ENCODE assay signal across 25 cellular contexts in genomic region chr19:18933297-18933696, GRCh38. TPM values are rescaled to one million over a fixed set of nuclear protein-coding genes. Genes with fewer than 3 reads are reported as not detected.
DNase-seq lines count a peak whose midpoint lies in the region; ATAC-seq and TF ChIP-seq lines count a peak whose summit lies in the region.
"Had no signal": no experiment of that assay in that cellular context is flagged by ENCODE, and none has a peak within 500 bp of the region (broad histone marks: within the 10 kb centered on the region; RNA-seq: fewer than 3 reads in every experiment).

No MANE protein-coding gene starts in this region.

- no peak for DNase-seq in natural killer cell treated with Interleukin-12 subunit alpha and Interleukin-12 subunit beta and Interleukin-15 and Interleukin-18, amount 100 ng/mL, for 72 hours (ENCODE audit: low spot score)
- DNase-seq in natural killer cell (no peak), T-helper 17 cell (no peak), naive B cell (no peak), occipital lobe (lab: John Stamatoyannopoulos, UW) (no peak), OCI-M2 (lab: John Stamatoyannopoulos, UW; ENCODE audit: unreplicated experiment) (no peak), D341Med (ENCODE audit: low spot score) (no peak), SK-N-SH (no peak)
- DNase-seq: activated CD4-positive, alpha-beta T cell treated with anti-CD3 and anti-CD28 coated beads, Interleukin-2, amount 10 ng/mL, durations not matched to agents 7 days and 5 days; activated T-cell treated with anti-CD3 and anti-CD28 coated beads, Interleukin-2, amount 50 U/mL, for 24 hours; DMS53; effector CD8-positive, alpha-beta T cell; hypothalamus; IMR-90; left lung; NCI-H2107; psoas muscle; sigmoid colon; stimulated activated CD4-positive, alpha-beta T cell treated with anti-CD3 and anti-CD28 coated beads, Interleukin-12 subunit alpha, Interleukin-12 subunit beta, amount 100 ng/mL, for 4 hours; stimulated activated CD4-positive, alpha-beta T cell treated with anti-CD3 and anti-CD28 coated beads, Interleukin-2, amount 100 ng/mL, for 48 hours; stomach; uterus; WERI-Rb-1 had no signal

- H4K20me1 ChIP-seq in SK-N-SH (ENCODE audit: insufficient read depth) = peaks cover 12% of the 10 kb centered on the region; the same call in 1 of the 2 replicates

- H3K4me2 ChIP-seq in SK-N-SH = no peak overlapping the region

- peaks cover 0 to 3% of the 10 kb centered on the region in 2 donors for H3K4me1 Mint-ChIP-seq in natural killer cell treated with Interleukin-12 subunit alpha and Interleukin-12 subunit beta and Interleukin-15 and Interleukin-18, amount 100 ng/mL, for 72 hours (ENCODE audit: low read depth in 2 of 2)
- H3K4me1 Mint-ChIP-seq in natural killer cell = peaks cover 0 to 5% of the 10 kb centered on the region in 2 donors
- peaks cover 4% of the 10 kb centered on the region for H3K4me1 Mint-ChIP-seq in T-helper 17 cell
- H3K4me1 Mint-ChIP-seq in naive B cell = peaks cover 8 to 15% (median 10%) of the 10 kb centered on the region in 3 donors

- no peak overlapping the region for H3K4me3 ChIP-seq in SK-N-SH (ENCODE audit: low read depth in 2 of 2, low read length in 1 of 2)
- H3K4me3 ChIP-seq: HAP-1, psoas muscle, uterus had no signal

- no peak overlapping the region for H3K27ac Mint-ChIP-seq in natural killer cell treated with Interleukin-12 subunit alpha and Interleukin-12 subunit beta and Interleukin-15 and Interleukin-18, amount 100 ng/mL, for 72 hours
- H3K27ac Mint-ChIP-seq in natural killer cell = no peak overlapping the region
- H3K27ac Mint-ChIP-seq in T-helper 17 cell = no peak overlapping the region
- peak overlapping the region in 2 of 6 donors; percentile 47 to 79 for H3K27ac Mint-ChIP-seq in naive B cell
- H3K27ac Mint-ChIP-seq: activated CD4-positive, alpha-beta T cell treated with anti-CD3 and anti-CD28 coated beads, Interleukin-2, amount 10 ng/mL, durations not matched to agents 7 days and 5 days; activated T-cell treated with anti-CD3 and anti-CD28 coated beads, Interleukin-2, amount 50 U/mL, for 24 hours; memory B cell had no signal

- intact Hi-C loops in natural killer cell (cut with micrococcal nuclease) = no loop called here

- no peaks in the 10 kb centered on the region for H3K9me3 ChIP-seq in T-helper 17 cell (ENCODE audit: control insufficient read depth, low read length, poor library complexity, severe bottlenecking)
- H3K9me3 ChIP-seq in SK-N-SH = no peaks in the 10 kb centered on the region
- H3K9me3 ChIP-seq: HAP-1, left lung, psoas muscle, sigmoid colon, stomach, uterus had no signal

- ATAC-seq in natural killer cell treated with Interleukin-12 subunit alpha and Interleukin-12 subunit beta and Interleukin-15 and Interleukin-18, amount 100 ng/mL, for 72 hours = no peak
- no peak for ATAC-seq in natural killer cell
- ATAC-seq in T-helper 17 cell = no peak
- no peak for ATAC-seq in naive B cell (ENCODE audit: low read depth in 2 of 2)

- H3K9me2 ChIP-seq in SK-N-SH = no peaks in the 10 kb centered on the region

- H3K27me3 Mint-ChIP-seq in natural killer cell treated with Interleukin-12 subunit alpha and Interleukin-12 subunit beta and Interleukin-15 and Interleukin-18, amount 100 ng/mL, for 72 hours = peaks cover 0 to 6% of the 10 kb centered on the region in 2 donors
- H3K27me3 Mint-ChIP-seq in natural killer cell (ENCODE audit: low read depth in 2 of 2) (peaks cover 7 to 12% of the 10 kb centered on the region in 2 donors), T-helper 17 cell (peaks cover 9% of the 10 kb centered on the region), naive B cell (peaks cover 9 to 41% (median 10%) of the 10 kb centered on the region in 3 donors)

- no peak for TF ChIP-seq RAD21 in SK-N-SH (IDR thresholded peaks at IDR 0.05; ENCODE audit: low read length)

- no peaks in the 10 kb centered on the region for H3K27me3 ChIP-seq in SK-N-SH (ENCODE audit: insufficient read depth)
- H3K27me3 ChIP-seq: left lung, sigmoid colon, stomach, uterus had no signal

- H3K9ac ChIP-seq in SK-N-SH = no peak overlapping the region

- TF ChIP-seq CTCF in natural killer cell (IDR thresholded peaks at IDR 0.05) = no peak
- TF ChIP-seq CTCF in SK-N-SH (IDR thresholded peaks at IDR 0.05) = no peak

- TF ChIP-seq EP300 in SK-N-SH (IDR thresholded peaks at IDR 0.05; ENCODE audit: borderline replicate concordance in 1 of 2, low read depth in 1 of 2, low read length in 1 of 2) = no peak

- H2AFZ ChIP-seq in SK-N-SH (ENCODE audit: low read depth) = no peak overlapping the region

- peak overlapping the region; percentile 39 for H3K4me3 Mint-ChIP-seq in natural killer cell treated with Interleukin-12 subunit alpha and Interleukin-12 subunit beta and Interleukin-15 and Interleukin-18, amount 100 ng/mL, for 72 hours
- H3K4me3 Mint-ChIP-seq in natural killer cell = no peak overlapping the region
- peak overlapping the region; percentile 83 for H3K4me3 Mint-ChIP-seq in T-helper 17 cell
- peak overlapping the region in 5 of 8 donors; percentile 21 to 80 (median 70) for H3K4me3 Mint-ChIP-seq in naive B cell
- H3K4me3 Mint-ChIP-seq: activated CD4-positive, alpha-beta T cell treated with anti-CD3 and anti-CD28 coated beads, Interleukin-2, amount 10 ng/mL, durations not matched to agents 7 days and 5 days had no signal

- H3K36me3 Mint-ChIP-seq in natural killer cell treated with Interleukin-12 subunit alpha and Interleukin-12 subunit beta and Interleukin-15 and Interleukin-18, amount 100 ng/mL, for 72 hours = no peaks in the 10 kb centered on the region
- H3K36me3 Mint-ChIP-seq in natural killer cell = no peaks in the 10 kb centered on the region
- no peaks in the 10 kb centered on the region for H3K36me3 Mint-ChIP-seq in T-helper 17 cell (ENCODE audit: low read depth)
- no peaks in the 10 kb centered on the region for H3K36me3 Mint-ChIP-seq in naive B cell

- H3K36me3 ChIP-seq in SK-N-SH (replicated peaks in 1 of 2; ENCODE audit: control insufficient read depth in 1 of 2, insufficient read depth in 2 of 2, low read length in 1 of 2) = peaks cover 16 to 53% of the 10 kb centered on the region in 2 experiments
- H3K36me3 ChIP-seq: uterus had no signal

- H3K27ac ChIP-seq in SK-N-SH (ENCODE audit: low read depth in 2 of 2, low read length in 1 of 2) = no peak overlapping the region
- H3K27ac ChIP-seq: left lung, psoas muscle, sigmoid colon, stomach, uterus, WERI-Rb-1 had no signal

- CTCF ChIA-PET in SK-N-SH (lab: Yijun Ruan, JAX) = interaction anchor here (1.0 to 2.6 kb wide), 4 partner anchors 9 to 54 kb away, joined by 3 to 9 read pairs (median 5); partner anchors contain the start of genes CERS1, COPE and DDX49

- 98% methylated on average over 12 of the region's 13 CpGs for WGBS in SK-N-SH (ENCODE audit: low lambda C conversion rate)

- peaks cover 0 to 9% of the 10 kb centered on the region in 2 experiments; a peak in 1 of 4 replicates for H3K4me1 ChIP-seq in SK-N-SH (ENCODE audit: control insufficient read depth in 1 of 2, insufficient read depth in 2 of 2, low read depth in 1 of 2, low read length in 1 of 2)
- H3K4me1 ChIP-seq: HAP-1, psoas muscle, uterus had no signal

- H3K79me2 ChIP-seq in SK-N-SH (ENCODE audit: insufficient read depth) = peaks cover 21% of the 10 kb centered on the region

- POLR2A ChIA-PET in SK-N-SH (lab: Yijun Ruan, JAX) = no interaction called here

- H3F3A ChIP-seq in SK-N-SH (replicated peaks; ENCODE audit: insufficient read depth) = peaks cover 11% of the 10 kb centered on the region

- H3K9me3 Mint-ChIP-seq in natural killer cell treated with Interleukin-12 subunit alpha and Interleukin-12 subunit beta and Interleukin-15 and Interleukin-18, amount 100 ng/mL, for 72 hours = no peaks in the 10 kb centered on the region
- no peaks in the 10 kb centered on the region for H3K9me3 Mint-ChIP-seq in natural killer cell
- peaks cover 0 to 1% (median 0%) of the 10 kb centered on the region in 7 donors for H3K9me3 Mint-ChIP-seq in naive B cell
- H3K9me3 Mint-ChIP-seq: activated CD4-positive, alpha-beta T cell treated with anti-CD3 and anti-CD28 coated beads, Interleukin-2, amount 10 ng/mL, durations not matched to agents 7 days and 5 days; activated T-cell treated with anti-CD3 and anti-CD28 coated beads, Interleukin-2, amount 50 U/mL, for 24 hours; memory B cell had no signal

RNA-seq across cellular contexts. Expression of gene HOMER3, which starts 7.7 kb away (rescaled TPM):
- total RNA-seq in natural killer cell treated with Interleukin-12 subunit alpha and Interleukin-12 subunit beta and Interleukin-15 and Interleukin-18, amount 100 ng/mL, for 72 hours = under 1 TPM in 1 of 2 donors, not detected in 1; 0.86 TPM
- total RNA-seq in natural killer cell (1 to 10 TPM in 1 of 3 donors, under 1 TPM in 1, not detected in 1; 0.19 to 4.8 TPM), T-helper 17 cell (1 to 10 TPM; 3.3 to 4.7 TPM), occipital lobe (12.8 TPM)
- polyA plus RNA-seq in naive B cell (ENCODE audit: low read depth in 6 of 6) (under 1 TPM in 3 of 6 donors, not detected in 3; 0.44 to 0.69 (median 0.49) TPM), SK-N-SH (2012; rRNA removed) (81.0 and 83.0 TPM in 2 replicates)
- 47.0 and 68.7 TPM in 2 replicates for polyA plus RNA-seq in SK-N-SH (2012; cell fraction: cytosol; rRNA removed)
- polyA plus RNA-seq in SK-N-SH (2012; cell fraction: nucleus; rRNA removed) = 122 and 185 TPM in 2 replicates
- total RNA-seq: activated CD4-positive, alpha-beta T cell treated with anti-CD3 and anti-CD28 coated beads, Interleukin-2, amount 10 ng/mL, durations not matched to agents 7 days and 5 days had no signal

RNA-seq across cellular contexts. Expression of gene DDX49, which starts 13.8 kb away (rescaled TPM):
- total RNA-seq in natural killer cell treated with Interleukin-12 subunit alpha and Interleukin-12 subunit beta and Interleukin-15 and Interleukin-18, amount 100 ng/mL, for 72 hours = 100 to 1,000 TPM in 1 of 2 donors, 10 to 100 TPM in 1; 72.7 to 119 TPM
- total RNA-seq in natural killer cell (10 to 100 TPM; 59.3 to 66.9 (median 62.9) TPM), T-helper 17 cell (10 to 100 TPM; 45.2 to 49.1 TPM), occipital lobe (45.7 TPM)
- polyA plus RNA-seq in naive B cell (ENCODE audit: low read depth in 6 of 6) (10 to 100 TPM; 14.2 to 33.3 (median 24.5) TPM), SK-N-SH (2012; rRNA removed) (81.7 and 86.8 TPM in 2 replicates)
- 47.6 and 65.1 TPM in 2 replicates for polyA plus RNA-seq in SK-N-SH (2012; cell fraction: cytosol; rRNA removed)
- 104 and 112 TPM in 2 replicates for polyA plus RNA-seq in SK-N-SH (2012; cell fraction: nucleus; rRNA removed)

RNA-seq across cellular contexts. Expression of gene COPE, which starts 14.1 kb away (rescaled TPM):
- 100 to 1,000 TPM; 204 to 275 TPM for total RNA-seq in natural killer cell treated with Interleukin-12 subunit alpha and Interleukin-12 subunit beta and Interleukin-15 and Interleukin-18, amount 100 ng/mL, for 72 hours
- 100 to 1,000 TPM; 204 to 228 (median 218) TPM for total RNA-seq in natural killer cell
- total RNA-seq in T-helper 17 cell = 100 to 1,000 TPM; 166 to 185 TPM
- 100 to 1,000 TPM; 204 to 322 (median 251) TPM for polyA plus RNA-seq in naive B cell (ENCODE audit: low read depth in 6 of 6)
- 78.3 TPM for total RNA-seq in occipital lobe
- 412 and 450 TPM in 2 replicates for polyA plus RNA-seq in SK-N-SH (2012; rRNA removed)
- 182 and 282 TPM in 2 replicates for polyA plus RNA-seq in SK-N-SH (2012; cell fraction: cytosol; rRNA removed)
- 272 and 273 TPM in 2 replicates for polyA plus RNA-seq in SK-N-SH (2012; cell fraction: nucleus; rRNA removed)

RNA-seq across cellular contexts. Expression of gene CERS1, which starts 37.3 kb away (rescaled TPM):
- total RNA-seq in natural killer cell treated with Interleukin-12 subunit alpha and Interleukin-12 subunit beta and Interleukin-15 and Interleukin-18, amount 100 ng/mL, for 72 hours = not detected
- total RNA-seq in natural killer cell (not detected), T-helper 17 cell (not detected), occipital lobe (23.4 TPM)
- polyA plus RNA-seq in naive B cell (ENCODE audit: low read depth in 6 of 6) (under 1 TPM in 1 of 6 donors, not detected in 5; 0.15 TPM), SK-N-SH (2012; rRNA removed) (5.4 and 7.3 TPM in 2 replicates)
- polyA plus RNA-seq in SK-N-SH (2012; cell fraction: cytosol; rRNA removed) = 3.7 and 5.1 TPM in 2 replicates
- 6.2 and 6.4 TPM in 2 replicates for polyA plus RNA-seq in SK-N-SH (2012; cell fraction: nucleus; rRNA removed)
- total RNA-seq: activated CD4-positive, alpha-beta T cell treated with anti-CD3 and anti-CD28 coated beads, Interleukin-2, amount 10 ng/mL, durations not matched to agents 7 days and 5 days had no signal
